Comparison of ENCODE assay signal across 20 cellular contexts in the genomic region with DNA sequence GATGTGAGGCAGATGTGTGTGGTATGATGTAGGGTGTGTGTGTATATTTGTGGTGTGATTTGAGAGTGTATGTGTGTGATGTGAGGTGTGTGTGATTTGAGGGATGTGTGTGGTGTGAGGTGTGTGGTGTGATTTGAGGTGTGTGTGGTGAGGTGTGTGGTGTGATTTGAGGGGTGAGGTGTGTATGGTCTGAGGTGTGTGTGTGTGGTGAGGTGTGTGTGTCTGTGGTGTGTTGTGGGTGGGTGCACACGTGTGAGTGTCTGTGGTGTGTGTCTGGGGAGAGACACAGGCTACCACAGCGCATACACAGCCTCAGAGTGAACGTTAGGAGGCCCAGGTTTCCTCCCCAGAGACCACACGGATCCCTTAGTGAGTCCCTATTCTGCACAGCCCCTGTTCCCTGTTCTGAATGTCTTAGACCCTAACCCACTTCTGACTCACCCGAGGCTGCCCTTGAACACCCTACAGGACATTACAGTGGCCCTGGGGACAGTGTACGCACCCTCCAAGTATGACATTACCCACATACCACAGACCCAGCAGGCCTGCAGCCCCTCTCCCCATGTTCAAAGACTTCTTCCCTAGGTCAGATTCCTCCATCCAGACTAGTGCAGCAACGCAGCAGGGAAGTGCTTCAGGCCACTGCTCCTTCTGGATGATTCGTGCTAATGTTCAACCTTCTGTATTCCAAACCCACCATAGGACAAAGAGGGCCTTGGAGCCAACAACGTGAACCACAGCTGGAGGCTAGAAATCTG. TPM values are rescaled to one million over a fixed set of nuclear protein-coding genes. Genes with fewer than 3 reads are reported as not detected.
"Had no signal": no experiment of that assay in that cellular context is flagged by ENCODE, and none has a peak within 500 bp of the region (broad histone marks: within the 10 kb centered on the region; RNA-seq: fewer than 3 reads in every experiment).

No MANE protein-coding gene starts in this region.

- H3K4me3 ChIP-seq: right atrium auricular region, skin epidermis, transverse colon had no signal

- ATAC-seq: activated CD8-positive, alpha-beta T cell treated with anti-CD3 and anti-CD28 coated beads for 36 hours; foreskin keratinocyte; stimulated activated naive CD8-positive, alpha-beta T cell treated with anti-CD3 and anti-CD28 coated beads, Interleukin-15, Interleukin-2, amounts not matched to agents 100 U/mL and 50 U/mL, for 24 hours had no signal

- H3K36me3 ChIP-seq: right atrium auricular region, transverse colon, WERI-Rb-1 had no signal

- H3K27ac Mint-ChIP-seq: activated CD8-positive, alpha-beta T cell treated with anti-CD3 and anti-CD28 coated beads for 36 hours; nephron; progenitor cell of endocrine pancreas had no signal

- H3K4me1 ChIP-seq: foreskin keratinocyte had no signal

- H3K9me3 ChIP-seq: right atrium auricular region, transverse colon had no signal

- DNase-seq: activated CD4-positive, alpha-beta T cell treated with anti-CD3 and anti-CD28 coated beads for 4 hours; activated CD8-positive, alpha-beta T cell treated with anti-CD3 and anti-CD28 coated beads for 36 hours; activated naive CD4-positive, alpha-beta T cell treated with Interleukin-2 at 50 U/mL for 16 hours; anterior cingulate cortex; cerebellar nuclear complex; effector memory CD4-positive, alpha-beta T cell; foreskin keratinocyte; glutamatergic neuron; hypothalamus; mesendoderm; occipital lobe; stimulated activated CD4-positive, alpha-beta T cell treated with anti-CD3 and anti-CD28 coated beads, Interleukin-4, amount 100 ng/mL, for 4 hours; stimulated activated CD8-positive, alpha-beta memory T cell treated with anti-CD3 and anti-CD28 coated beads, Interleukin-4, amount 100 ng/mL, for 48 hours; stimulated activated naive CD8-positive, alpha-beta T cell treated with anti-CD3 and anti-CD28 coated beads, Interleukin-15, Interleukin-2, amounts not matched to agents 100 U/mL and 50 U/mL, for 24 hours; transverse colon; WERI-Rb-1 had no signal

- H3K27me3 Mint-ChIP-seq: activated CD8-positive, alpha-beta T cell treated with anti-CD3 and anti-CD28 coated beads for 36 hours had no signal

- H3K9me3 Mint-ChIP-seq: activated CD8-positive, alpha-beta T cell treated with anti-CD3 and anti-CD28 coated beads for 36 hours; nephron had no signal

- H3K27ac ChIP-seq: foreskin keratinocyte, right atrium auricular region, skin epidermis, transverse colon, WERI-Rb-1 had no signal

- H3K4me3 Mint-ChIP-seq: activated CD8-positive, alpha-beta T cell treated with anti-CD3 and anti-CD28 coated beads for 36 hours; nephron had no signal

RNA-seq across cellular contexts. Expression of gene RAB37, which starts 3.5 kb away (rescaled TPM):
- total RNA-seq: foreskin keratinocyte had no signal
- polyA plus RNA-seq: foreskin keratinocyte had no signal

RNA-seq across cellular contexts. Expression of gene CD300LF, which starts 20.8 kb away (rescaled TPM):
- total RNA-seq: activated CD8-positive, alpha-beta T cell treated with anti-CD3 and anti-CD28 coated beads for 36 hours; foreskin keratinocyte; progenitor cell of endocrine pancreas had no signal
- polyA plus RNA-seq: foreskin keratinocyte had no signal
